ENCODE assay signal across 1 cellular context in the genomic region with DNA sequence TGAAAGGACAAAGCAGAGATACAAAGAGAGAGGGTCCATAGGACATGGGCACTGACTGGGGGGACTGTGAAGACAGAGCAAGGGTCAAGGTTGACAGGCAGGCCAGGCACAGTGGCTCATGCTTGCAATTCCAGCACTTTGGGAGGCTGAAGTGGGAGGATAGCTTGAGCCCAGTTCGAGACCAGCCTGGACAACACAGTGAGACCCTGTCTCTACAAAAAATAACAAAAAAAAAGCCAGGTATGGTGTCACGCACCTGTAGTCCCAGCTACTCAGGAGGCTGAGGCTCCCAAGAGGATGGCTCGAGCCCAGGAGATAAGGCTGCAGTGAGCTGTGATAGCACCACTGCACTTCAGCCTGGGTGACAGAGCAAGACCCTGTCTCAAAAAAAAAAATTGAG.
A peak's percentile ranks its signal among the peaks of the same experiment; 100 is the strongest.
TF ChIP-seq lines count a peak whose summit lies in the region.

No MANE protein-coding gene starts in this region.

TF ChIP-seq in K562, 482 proteins besides CTCF, POLR2A, EP300 and RAD21:
- TF ChIP-seq U2AF1 (optimal IDR thresholded peaks at IDR 0.05; ENCODE audit: low read depth, low read length) (no peak), KDM1A (IDR thresholded peaks at IDR 0.05) (peak in 1 of 2 experiments; percentile 23; a peak in 1 of 4 replicates), ZNF121 (CRISPR knock-in tag; conservative IDR thresholded peaks at IDR 0.05) (peak; percentile 84)
